In genomic region chr10:71921319-71922027, GRCh38 we compare ENCODE assay signal across 8 cellular contexts. TPM values are rescaled to one million over a fixed set of nuclear protein-coding genes. Genes with fewer than 3 reads are reported as not detected.
DNase-seq lines count a peak whose midpoint lies in the region; ATAC-seq and TF ChIP-seq lines count a peak whose summit lies in the region.
"Had no signal": no experiment of that assay in that cellular context is flagged by ENCODE, and none has a peak within 500 bp of the region (broad histone marks: within the 10 kb centered on the region; RNA-seq: fewer than 3 reads in every experiment).

No MANE protein-coding gene starts in this region.

- TF ChIP-seq CTCF in CD14-positive monocyte (IDR thresholded peaks at IDR 0.05), result no peak

- peaks cover 6% of the 10 kb centered on the region for H3K4me1 Mint-ChIP-seq in CD14-positive monocyte

- ATAC-seq in right cardiac atrium, result peak; percentile 82 to 90
- ATAC-seq in GM18517 (IDR thresholded peaks at IDR 0.05; ENCODE audit: unreplicated experiment), result no peak
- no peak for ATAC-seq in HG03139 (IDR thresholded peaks at IDR 0.05; ENCODE audit: unreplicated experiment)

- intact Hi-C loops in right cardiac atrium (cut with DNase I), result no loop called here
- intact Hi-C loops in CD14-positive monocyte (cut with micrococcal nuclease), result no loop called here

- no peak overlapping the region for H3K4me3 Mint-ChIP-seq in CD14-positive monocyte

- no peaks in the 10 kb centered on the region for H3K9me3 ChIP-seq in right cardiac atrium (ENCODE audit: control insufficient read depth, low read length)

- no peaks in the 10 kb centered on the region for H3K36me3 Mint-ChIP-seq in CD14-positive monocyte

- H3K4me1 ChIP-seq in right cardiac atrium (ENCODE audit: control insufficient read depth, insufficient read depth, low read length), result peaks cover 7% of the 10 kb centered on the region

- H3K27ac Mint-ChIP-seq in CD14-positive monocyte, result no peak overlapping the region

- H3K27ac ChIP-seq in right cardiac atrium (ENCODE audit: low read length) (peak overlapping the region; percentile 40), substantia nigra (ENCODE audit: low read depth, low read length, poor library complexity, severe bottlenecking) (peak overlapping the region; percentile 45)

- 35% methylated on average over 4 of the region's 4 CpGs for WGBS in right cardiac atrium

- DNase-seq in NCI-H1092 treated with DMSO at 0.1 percent for 48 hours (lab: John Stamatoyannopoulos, UW), result peak; percentile 59
- DNase-seq in amygdala (lab: John Stamatoyannopoulos, UW), result peak in 50 of 56 donors; percentile 12 to 86 (median 62)
- peak; percentile 86 to 94 (median 89) for DNase-seq in right cardiac atrium
- peak in 42 of 49 donors; percentile 9 to 89 (median 58) for DNase-seq in substantia nigra (lab: John Stamatoyannopoulos, UW)
- DNase-seq in CD14-positive monocyte (ENCODE audit: low spot score), result no peak
- DNase-seq: MM.1S had no signal

- peaks cover 2 to 15% (median 9%) of the 10 kb centered on the region in 7 donors for H3K9me3 Mint-ChIP-seq in CD14-positive monocyte

- H3K27me3 Mint-ChIP-seq in CD14-positive monocyte (ENCODE audit: low read depth in 3 of 3), result peaks cover 6 to 14% (median 11%) of the 10 kb centered on the region in 3 donors

- H3K4me3 ChIP-seq in right cardiac atrium (ENCODE audit: low read length), result no peak overlapping the region

- H3K27me3 ChIP-seq in right cardiac atrium (ENCODE audit: control insufficient read depth, insufficient read depth), result no peaks in the 10 kb centered on the region

RNA-seq across cellular contexts. Expression of gene CHST3, which starts 42.7 kb away (rescaled TPM):
- total RNA-seq in right cardiac atrium, result 10 to 100 TPM; 19.8 to 37.0 (median 23.3) TPM
- polyA plus RNA-seq in right cardiac atrium, result 14.9 TPM
- polyA plus RNA-seq in CD14-positive monocyte, result not detected

Comparison
In these comparisons a context has a peak if more than half of its experiments do, and no peak if none do; other contexts are left out.
1. ATAC-seq: peak in right cardiac atrium (2 of 2); none in GM18517 (single experiment) and HG03139 (single experiment).
2. RNA of gene CHST3, which starts 42.7 kb away (polyA plus RNA-seq): 14.9 TPM in right cardiac atrium (single experiment); not detected in CD14-positive monocyte; every median in the first group is over 10 times any median in the second.